ENCODE assay signal across 26 cellular contexts in genomic region chr1:67690411-67690810, GRCh38. TPM values are rescaled to one million over a fixed set of nuclear protein-coding genes. Genes with fewer than 3 reads are reported as not detected.
DNase-seq lines count a peak whose midpoint lies in the region; ATAC-seq, FAIRE-seq and TF ChIP-seq lines count a peak whose summit lies in the region.
"Had no signal": no experiment of that assay in that cellular context is flagged by ENCODE, and none has a peak within 500 bp of the region (broad histone marks: within the 10 kb centered on the region; RNA-seq: fewer than 3 reads in every experiment).

No MANE protein-coding gene starts in this region.

- H3K4me1 Mint-ChIP-seq in HFFc6 (ENCODE audit: low read depth) = peaks cover 27% of the 10 kb centered on the region
- peaks cover 14% of the 10 kb centered on the region for H3K4me1 Mint-ChIP-seq in nephron

- TF ChIP-seq CTCF in HFFc6 (IDR thresholded peaks at IDR 0.05) (no peak), RWPE2 (IDR thresholded peaks at IDR 0.05; ENCODE audit: poor library complexity, severe bottlenecking) (no peak), bronchial epithelial cell (IDR thresholded peaks at IDR 0.05; ENCODE audit: insufficient read depth, low read length, severe bottlenecking) (no peak), nephron (IDR thresholded peaks at IDR 0.05; ENCODE audit: unreplicated experiment in 3 of 3) (no peak)

- H3K27me3 ChIP-seq in RWPE2 (ENCODE audit: insufficient read depth, poor library complexity, severe bottlenecking) (no peaks in the 10 kb centered on the region), bronchial epithelial cell (ENCODE audit: control insufficient read depth, insufficient read depth, low read length) (no peaks in the 10 kb centered on the region)
- H3K27me3 ChIP-seq: SJCRH30 had no signal

- no peak for DNase-seq in HFFc6
- DNase-seq in RWPE2 (ENCODE audit: low spot score) = no peak
- DNase-seq in bronchial epithelial cell (ENCODE audit: low read depth) = peak; percentile 59
- no peak for DNase-seq in NCI-H2196 (lab: John Stamatoyannopoulos, UW; ENCODE audit: unreplicated experiment)
- DNase-seq in GM19240 (ENCODE audit: insufficient read length, low spot score) = no peak
- DNase-seq in Right ventricle myocardium superior = no peak
- DNase-seq: CD8-positive, alpha-beta T cell; DMS79 treated with DMSO at 0.1 percent for 48 hours; H9; NCI-H1092; NCI-H1417 treated with DMSO at 0.1 percent for 48 hours; NCI-H1694 treated with DMSO at 0.1 percent for 48 hours; NCI-H2081; NCI-H226; NCI-H510A; OCI-M1; SJCRH30 had no signal

- H3K4me3 Mint-ChIP-seq in HFFc6 (no peak overlapping the region), nephron (peak overlapping the region in 2 of 3 experiments; percentile 30 to 33)
- H3K4me3 Mint-ChIP-seq: CD8-positive, alpha-beta T cell; H9 had no signal

- H3K27me3 Mint-ChIP-seq in HFFc6 (ENCODE audit: insufficient read depth) (peaks cover 8% of the 10 kb centered on the region), nephron (ENCODE audit: low read depth) (no peaks in the 10 kb centered on the region)

- intact Hi-C loops in Right ventricle myocardium superior (cut with DNase I) = no loop called here

- H3K36me3 Mint-ChIP-seq in HFFc6 (ENCODE audit: low read depth) (peaks cover 30% of the 10 kb centered on the region), nephron (ENCODE audit: low read depth) (peaks cover 28% of the 10 kb centered on the region)

- ATAC-seq in RWPE2 (ENCODE audit: low read depth) = no peak
- no peak for ATAC-seq in Right ventricle myocardium superior (ENCODE audit: poor library complexity)
- no peak for ATAC-seq in GM18909 (IDR thresholded peaks at IDR 0.05; ENCODE audit: poor library complexity, unreplicated experiment)
- ATAC-seq: A549; CD8-positive, alpha-beta T cell; SK-N-SH treated with all-trans-retinoic acid at 6 μM for 48 hours had no signal

- FAIRE-seq in bronchial epithelial cell (lab: Jason Lieb, UNC) = no peak
- FAIRE-seq: A549, GM12892, GM19239, RCC 7860 had no signal

- H3K36me3 ChIP-seq in RWPE2 (ENCODE audit: low read depth) (peaks cover 43% of the 10 kb centered on the region), bronchial epithelial cell (ENCODE audit: control insufficient read depth, insufficient read depth, low read length) (peaks cover 9% of the 10 kb centered on the region)

- H3K4me3 ChIP-seq in RWPE2 (ENCODE audit: severe bottlenecking) = no peak overlapping the region
- H3K4me3 ChIP-seq in bronchial epithelial cell (ENCODE audit: low read depth, low read length) = no peak overlapping the region
- H3K4me3 ChIP-seq: A549, SJCRH30 had no signal

- peaks cover 10% of the 10 kb centered on the region for H3K4me1 ChIP-seq in RWPE2 (ENCODE audit: insufficient read depth, poor library complexity, severe bottlenecking)

- H3K9me3 Mint-ChIP-seq in HFFc6 (no peaks in the 10 kb centered on the region), nephron (no peaks in the 10 kb centered on the region)
- H3K9me3 Mint-ChIP-seq: CD8-positive, alpha-beta T cell; H9 had no signal

- H3K27ac Mint-ChIP-seq in HFFc6 (peak overlapping the region; percentile 27; the same call in 1 of the 2 replicates), nephron (no peak overlapping the region)
- H3K27ac Mint-ChIP-seq: CD8-positive, alpha-beta T cell; H9 had no signal

- peak overlapping the region; percentile 98 for H3K27ac ChIP-seq in RWPE2 (ENCODE audit: poor library complexity, severe bottlenecking)
- H3K27ac ChIP-seq: A549, C4-2B, KMS-11, SJCRH30 had no signal

- no peaks in the 10 kb centered on the region for H3K9me3 ChIP-seq in RWPE2 (ENCODE audit: severe bottlenecking)
- H3K9me3 ChIP-seq: A549, SJCRH30 had no signal

RNA-seq across cellular contexts. Expression of gene GADD45A, which starts 5.4 kb away (rescaled TPM):
- 10 to 100 TPM; 80.3 to 93.2 (median 83.8) TPM for total RNA-seq in HFFc6 (2021; fragmentation: NEBNext Ultra II Directional; extraction: Animal tissue kit (Norgen Biotek cat#: 25700))
- total RNA-seq in bronchial epithelial cell = 107 and 146 TPM in 2 replicates
- 48.1 TPM for total RNA-seq in Right ventricle myocardium superior
